In the genomic region with DNA sequence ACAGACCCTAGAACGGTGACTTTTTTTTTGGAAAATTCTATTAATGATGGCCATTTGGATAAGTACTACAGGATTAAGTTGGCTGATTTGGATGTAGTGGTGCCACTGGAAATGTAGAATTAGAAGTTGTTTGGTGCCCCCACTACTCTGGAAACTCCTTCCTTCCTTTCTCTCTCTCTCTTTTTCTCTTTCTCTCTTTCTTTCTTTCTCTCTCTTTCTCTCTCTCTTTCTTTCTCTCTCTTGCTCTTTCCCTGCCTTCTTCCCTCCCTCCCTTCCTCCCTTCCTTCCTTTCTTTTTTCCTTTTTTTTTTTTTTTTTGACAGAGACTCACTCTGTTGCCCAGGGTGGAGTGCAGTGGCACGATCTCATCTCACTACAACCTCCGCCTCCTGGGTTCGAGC, we compare ENCODE assay signal across 22 cellular contexts. TPM values are rescaled to one million over a fixed set of nuclear protein-coding genes. Genes with fewer than 3 reads are reported as not detected.
"Had no signal": no experiment of that assay in that cellular context is flagged by ENCODE, and none has a peak within 500 bp of the region (broad histone marks: within the 10 kb centered on the region; RNA-seq: fewer than 3 reads in every experiment).

No MANE protein-coding gene starts in this region.

- H3K27me3 ChIP-seq: brain microvascular endothelial cell, dorsolateral prefrontal cortex, esophagus squamous epithelium, gastrocnemius medialis, tibial artery had no signal

- H2AFZ ChIP-seq: parathyroid adenoma had no signal

- DNase-seq: activated CD4-positive, CD25-positive, alpha-beta regulatory T cell treated with anti-CD3 and anti-CD28 coated beads, Interleukin-2, amount 50 U/mL, for 72 hours; activated CD8-positive, alpha-beta memory T cell treated with anti-CD3 and anti-CD28 coated beads, Interleukin-2, amount 50 U/mL, for 48 hours; activated naive CD4-positive, alpha-beta T cell; anterior cingulate cortex; brain microvascular endothelial cell; caudate nucleus; dorsolateral prefrontal cortex; esophagus squamous epithelium; gastrocnemius medialis; hypothalamus; left ventricle myocardium superior; right cardiac atrium; stimulated activated CD4-positive, alpha-beta T cell treated with anti-CD3 and anti-CD28 coated beads, Interleukin-4, amount 100 ng/mL, for 24 hours; stimulated activated naive CD4-positive, alpha-beta T cell treated with Interleukin-2 at 50 U/mL for 16 hours; tibial artery; WERI-Rb-1 had no signal

- H3K9me3 ChIP-seq: esophagus squamous epithelium, gastrocnemius medialis, tibial artery had no signal

- H3K4me3 Mint-ChIP-seq: activated T-helper 1 cell treated with anti-CD3 and anti-CD28 coated beads, Interleukin-12 subunit alpha, Interleukin-12 subunit beta, Interleukin-2, Interleukin-4 antibody, amounts not matched to agents 30 ng/mL and 10 ng/mL and 1 ng/mL, durations not matched to agents 14 hours and 24 hours and 36 hours had no signal

- H3K79me2 ChIP-seq: parathyroid adenoma had no signal

- ATAC-seq: gastrocnemius medialis, left ventricle myocardium superior, right cardiac atrium, SK-N-SH treated with all-trans-retinoic acid at 6 μM for 48 hours had no signal

- H3K4me1 ChIP-seq: parathyroid adenoma had no signal

- H3K9ac ChIP-seq: parathyroid adenoma had no signal

- H3K4me3 ChIP-seq: dorsolateral prefrontal cortex, esophagus squamous epithelium, gastrocnemius medialis, tibial artery had no signal

- H3K9me3 Mint-ChIP-seq: activated T-helper 1 cell treated with anti-CD3 and anti-CD28 coated beads, Interleukin-12 subunit alpha, Interleukin-12 subunit beta, Interleukin-2, Interleukin-4 antibody, amounts not matched to agents 30 ng/mL and 10 ng/mL and 1 ng/mL, durations not matched to agents 14 hours and 24 hours and 36 hours; nephron had no signal

- H3K27ac Mint-ChIP-seq: activated T-helper 1 cell treated with anti-CD3 and anti-CD28 coated beads, Interleukin-12 subunit alpha, Interleukin-12 subunit beta, Interleukin-2, Interleukin-4 antibody, amounts not matched to agents 30 ng/mL and 10 ng/mL and 1 ng/mL, durations not matched to agents 14 hours and 24 hours and 36 hours; nephron had no signal

RNA-seq across cellular contexts. Expression of a gene that starts 9.5 kb away (rescaled TPM):
- total RNA-seq: gastrocnemius medialis, left ventricle myocardium superior, mononuclear cell had no signal

RNA-seq across cellular contexts. Expression of a gene that starts 29.6 kb away (rescaled TPM):
- total RNA-seq: activated T-helper 1 cell treated with anti-CD3 and anti-CD28 coated beads, Interleukin-12 subunit alpha, Interleukin-12 subunit beta, Interleukin-2, Interleukin-4 antibody, amounts not matched to agents 30 ng/mL and 10 ng/mL and 1 ng/mL, durations not matched to agents 14 hours and 24 hours and 36 hours; left ventricle myocardium superior; pulmonary artery endothelial cell had no signal
